Comparison of ENCODE assay signal across 8 cellular contexts in genomic region chr19:47113446-47114348, GRCh38. TPM values are rescaled to one million over a fixed set of nuclear protein-coding genes. Genes with fewer than 3 reads are reported as not detected.
DNase-seq lines count a peak whose midpoint lies in the region; ATAC-seq, FAIRE-seq and TF ChIP-seq lines count a peak whose summit lies in the region.

Gene ZC3H4, minus strand, starts transcription at chr19:47113776. Its CDS starts 1,192 bp downstream, at chr19:47112584.

- H2AFZ ChIP-seq in SK-N-SH (ENCODE audit: low read depth) (peak within 1 kb of the TSS; percentile 47; the same call in 1 of the 2 replicates), neuron (ENCODE audit: low read depth, low read length) (peak within 1 kb of the TSS; percentile 8)

- peaks cover 27% of the 10 kb centered on the region for H3K36me3 Mint-ChIP-seq in activated naive CD4-positive, alpha-beta T cell treated with anti-CD3 and anti-CD28 coated beads, Interleukin-2, amount 10 ng/mL, durations not matched to agents 7 days and 5 days

- FAIRE-seq in frontal cortex (lab: Jason Lieb, UNC) = no peak

- peaks cover 15% of the 10 kb centered on the region for H3F3A ChIP-seq in SK-N-SH (replicated peaks; ENCODE audit: insufficient read depth)

- DNase-seq in COLO668 (lab: John Stamatoyannopoulos, UW; ENCODE audit: unreplicated experiment) = peak; percentile 93
- peak; percentile 85 for DNase-seq in NCI-H1092 treated with DMSO at 0.1 percent for 48 hours (lab: John Stamatoyannopoulos, UW)
- DNase-seq in SK-N-SH = peak; percentile 94
- DNase-seq in activated naive CD4-positive, alpha-beta T cell treated with anti-CD3 and anti-CD28 coated beads, Interleukin-2, amount 10 ng/mL, durations not matched to agents 7 days and 5 days = peak; percentile 97
- peak; percentile 73 to 89 for DNase-seq in frontal cortex (ENCODE audit: low spot score in 2 of 2)

- H3K27ac ChIP-seq in SK-N-SH (ENCODE audit: low read depth in 2 of 2, low read length in 1 of 2) (peak within 1 kb of the TSS; percentile 99 to 100), subcutaneous abdominal adipose tissue (ENCODE audit: low read depth, low read length) (peak within 1 kb of the TSS; percentile 100)

- peak within 1 kb of the TSS; percentile 99 for H3K4me2 ChIP-seq in SK-N-SH

- no peaks in the 10 kb centered on the region for H3K9me2 ChIP-seq in SK-N-SH

- no peak for TF ChIP-seq CTCF in SK-N-SH (IDR thresholded peaks at IDR 0.05)

- H3K36me3 ChIP-seq in SK-N-SH (replicated peaks in 1 of 2; ENCODE audit: control insufficient read depth in 1 of 2, insufficient read depth in 2 of 2, low read length in 1 of 2) (peaks cover 13 to 15% of the 10 kb centered on the region in 2 experiments), neuron (ENCODE audit: insufficient read depth, low read length) (peaks cover 8% of the 10 kb centered on the region), subcutaneous abdominal adipose tissue (ENCODE audit: control insufficient read depth in 5 of 5, insufficient read depth in 5 of 5, low read length in 5 of 5) (no peaks in the 10 kb centered on the region)

- peak within 1 kb of the TSS; percentile 94 for H3K4me3 Mint-ChIP-seq in activated naive CD4-positive, alpha-beta T cell treated with anti-CD3 and anti-CD28 coated beads, Interleukin-2, amount 10 ng/mL, durations not matched to agents 7 days and 5 days

- H3K27me3 ChIP-seq in SK-N-SH (ENCODE audit: insufficient read depth) (no peaks in the 10 kb centered on the region), neuron (ENCODE audit: insufficient read depth, low read length) (no peaks in the 10 kb centered on the region), subcutaneous abdominal adipose tissue (ENCODE audit: control insufficient read depth in 5 of 5, insufficient read depth in 4 of 5, low read length in 5 of 5) (no peaks in the 10 kb centered on the region)

- H3K27ac Mint-ChIP-seq in activated naive CD4-positive, alpha-beta T cell treated with anti-CD3 and anti-CD28 coated beads, Interleukin-2, amount 10 ng/mL, durations not matched to agents 7 days and 5 days = peak within 1 kb of the TSS; percentile 100

- 6% methylated on average over 36 of the region's 36 CpGs for WGBS in SK-N-SH (ENCODE audit: low lambda C conversion rate)

- H3K9ac ChIP-seq in SK-N-SH (peak within 1 kb of the TSS; percentile 100), subcutaneous abdominal adipose tissue (ENCODE audit: low read length in 5 of 5) (peak within 1 kb of the TSS; percentile 97 to 100 (median 100))

- no peak for TF ChIP-seq EP300 in SK-N-SH (IDR thresholded peaks at IDR 0.05; ENCODE audit: borderline replicate concordance in 1 of 2, low read depth in 1 of 2, low read length in 1 of 2)

- no peak for TF ChIP-seq RAD21 in SK-N-SH (IDR thresholded peaks at IDR 0.05; ENCODE audit: low read length)

- no peaks in the 10 kb centered on the region for H3K9me3 ChIP-seq in SK-N-SH
- no peaks in the 10 kb centered on the region for H3K9me3 ChIP-seq in neuron (ENCODE audit: low read length)
- H3K9me3 ChIP-seq in subcutaneous abdominal adipose tissue (ENCODE audit: control insufficient read depth in 5 of 5, low read length in 5 of 5) = no peaks in the 10 kb centered on the region

- H3K4me1 ChIP-seq in SK-N-SH (ENCODE audit: control insufficient read depth in 1 of 2, insufficient read depth in 2 of 2, low read depth in 1 of 2, low read length in 1 of 2) (peaks cover 13 to 18% of the 10 kb centered on the region in 2 experiments), neuron (ENCODE audit: insufficient read depth, low read length) (peaks cover 32% of the 10 kb centered on the region), subcutaneous abdominal adipose tissue (ENCODE audit: control insufficient read depth in 5 of 5, insufficient read depth in 5 of 5, low read length in 5 of 5) (peaks cover 5 to 34% (median 29%) of the 10 kb centered on the region in 5 donors)

- POLR2A ChIA-PET in SK-N-SH (lab: Yijun Ruan, JAX) = interaction anchor here (0.5 to 2.5 kb wide), 18 partner anchors 9 to 513 kb away, joined by 3 to 11 read pairs (median 4); partner anchors contain the start of genes CALM3, CCDC9, SAE1 and TMEM160

- peaks cover 36% of the 10 kb centered on the region for H3K79me2 ChIP-seq in SK-N-SH (ENCODE audit: insufficient read depth)

- peaks cover 9% of the 10 kb centered on the region for H3K27me3 Mint-ChIP-seq in activated naive CD4-positive, alpha-beta T cell treated with anti-CD3 and anti-CD28 coated beads, Interleukin-2, amount 10 ng/mL, durations not matched to agents 7 days and 5 days

- H3K4me1 Mint-ChIP-seq in activated naive CD4-positive, alpha-beta T cell treated with anti-CD3 and anti-CD28 coated beads, Interleukin-2, amount 10 ng/mL, durations not matched to agents 7 days and 5 days = peaks cover 28% of the 10 kb centered on the region

- H4K20me1 ChIP-seq in SK-N-SH (ENCODE audit: insufficient read depth) = no peaks in the 10 kb centered on the region

- peak within 1 kb of the TSS; percentile 78 to 92 for H3K4me3 ChIP-seq in SK-N-SH (ENCODE audit: low read depth in 2 of 2, low read length in 1 of 2)
- peak within 1 kb of the TSS; percentile 81 for H3K4me3 ChIP-seq in neuron (ENCODE audit: low read length)
- H3K4me3 ChIP-seq in subcutaneous abdominal adipose tissue (ENCODE audit: low read depth in 1 of 5, low read length in 5 of 5) = peak within 1 kb of the TSS; percentile 80 to 96 (median 92)

- ATAC-seq in GM21825 (IDR thresholded peaks at IDR 0.05; ENCODE audit: unreplicated experiment) = peak; percentile 33

- CTCF ChIA-PET in SK-N-SH (lab: Yijun Ruan, JAX) = interaction anchor here (0.6 to 4.3 kb wide), 11 partner anchors 10 to 134 kb away, joined by 3 to 26 read pairs (median 4); partner anchors contain the start of gene SAE1
- CTCF ChIA-PET in activated naive CD4-positive, alpha-beta T cell treated with anti-CD3 and anti-CD28 coated beads, Interleukin-2, amount 10 ng/mL, durations not matched to agents 7 days and 5 days (lab: Charles Lee) = interaction anchor here (1.2 to 4.5 kb wide), 7 partner anchors 9 to 130 kb away, joined by 3 to 29 read pairs (median 6); partner anchors contain the start of gene SAE1

- H3K9me3 Mint-ChIP-seq in activated naive CD4-positive, alpha-beta T cell treated with anti-CD3 and anti-CD28 coated beads, Interleukin-2, amount 10 ng/mL, durations not matched to agents 7 days and 5 days = no peaks in the 10 kb centered on the region

TF ChIP-seq in SK-N-SH, 30 proteins besides CTCF, POLR2A, EP300 and RAD21:
- TF ChIP-seq JUND (IDR thresholded peaks at IDR 0.05) (peak; percentile 34; the same call in 1 of the 2 replicates), SMC3 (IDR thresholded peaks at IDR 0.05; ENCODE audit: low read depth, low read length) (no peak), TCF12 (IDR thresholded peaks at IDR 0.05) (peak; percentile 32; the same call in 1 of the 2 replicates), MEF2A (IDR thresholded peaks at IDR 0.05; ENCODE audit: borderline replicate concordance, low read depth) (no peak), REST (IDR thresholded peaks at IDR 0.05; ENCODE audit: low read depth, low read length) (0 out of 2 replicates have a peak, but pooled peaks have one; percentile 40), GABPA (IDR thresholded peaks at IDR 0.05; ENCODE audit: low read depth) (peak; percentile 73), FOSL2 (IDR thresholded peaks at IDR 0.05; ENCODE audit: borderline replicate concordance, low read depth) (peak; percentile 36; the same call in 1 of the 2 replicates), POLR2AphosphoS5 (IDR thresholded peaks at IDR 0.05; ENCODE audit: low read depth, low read length) (peak; percentile 82), TEAD4 (IDR thresholded peaks at IDR 0.05; ENCODE audit: borderline replicate concordance, insufficient read depth) (no peak), MAX (IDR thresholded peaks at IDR 0.05; ENCODE audit: low read depth) (peak; percentile 37; the same call in 1 of the 2 replicates), EZH2phosphoT487 (IDR thresholded peaks at IDR 0.05; ENCODE audit: borderline replicate concordance, low read depth) (no peak)
TF ChIP-seq in SK-N-SH: peak in this region for 7.

RNA-seq across cellular contexts. Expression of gene ZC3H4, which starts in this region (rescaled TPM):
- polyA plus RNA-seq in SK-N-SH (2012; rRNA removed) = 3.9 and 7.6 TPM in 2 replicates
- 4.6 and 5.7 TPM in 2 replicates for polyA plus RNA-seq in SK-N-SH (2012; cell fraction: cytosol; rRNA removed)
- 14.8 and 20.3 TPM in 2 replicates for polyA plus RNA-seq in SK-N-SH (2012; cell fraction: nucleus; rRNA removed)
- 11.4 TPM for total RNA-seq in frontal cortex

Comparison
In these comparisons a context has a peak if more than half of its experiments do, and no peak if none do; other contexts are left out.
1. Peak in every context shown above with its lines: DNase-seq, ATAC-seq, H3K4me3 ChIP-seq and H3K27ac ChIP-seq.